In genomic region chr10:127920319-127921074, GRCh38 we compare ENCODE assay signal across 18 cellular contexts. TPM values are rescaled to one million over a fixed set of nuclear protein-coding genes. Genes with fewer than 3 reads are reported as not detected.
A peak's percentile ranks its signal among the peaks of the same experiment; 100 is the strongest.
DNase-seq lines count a peak whose midpoint lies in the region; ATAC-seq and TF ChIP-seq lines count a peak whose summit lies in the region.
"Had no signal": no experiment of that assay in that cellular context is flagged by ENCODE, and none has a peak within 500 bp of the region (broad histone marks: within the 10 kb centered on the region; RNA-seq: fewer than 3 reads in every experiment).

No MANE protein-coding gene starts in this region.

- no peak overlapping the region for H4K8ac ChIP-seq in neuronal stem cell (ENCODE audit: low read depth, low read length)

- H3K36me3 ChIP-seq in neuronal stem cell (replicated peaks in 1 of 2; ENCODE audit: control insufficient read depth in 2 of 2, insufficient read depth in 2 of 2, low read length in 2 of 2) (no peaks in the 10 kb centered on the region), ovary (no peaks in the 10 kb centered on the region)

- CTCF ChIA-PET in Calu3 (lab: Charles Lee) = no interaction called here

- H2AK5ac ChIP-seq in neuronal stem cell (ENCODE audit: low read depth, low read length) = peak overlapping the region; percentile 11

- no peak overlapping the region for H2BK15ac ChIP-seq in neuronal stem cell (ENCODE audit: low read length)

- TF ChIP-seq CTCF in chondrocyte (IDR thresholded peaks at IDR 0.05) (no peak), type B pancreatic cell (conservative IDR thresholded peaks at IDR 0.05) (no peak), ovary (IDR thresholded peaks at IDR 0.05) (no peak), Calu3 (IDR thresholded peaks at IDR 0.05; ENCODE audit: unreplicated experiment) (no peak)

- no peak overlapping the region for H2BK120ac ChIP-seq in neuronal stem cell (ENCODE audit: low read depth, low read length)

- H3K27me3 ChIP-seq in right cardiac atrium (ENCODE audit: control insufficient read depth, insufficient read depth) (no peaks in the 10 kb centered on the region), neuronal stem cell (ENCODE audit: control insufficient read depth in 3 of 3, insufficient read depth in 3 of 3, low read depth in 1 of 3, low read length in 3 of 3) (no peaks in the 10 kb centered on the region), ovary (no peaks in the 10 kb centered on the region)

- H2AFZ ChIP-seq in neuronal stem cell (ENCODE audit: low read length) = no peak overlapping the region

- H3K23ac ChIP-seq in neuronal stem cell (ENCODE audit: low read depth, low read length, poor library complexity) = peak overlapping the region; percentile 14

- H3K4me3 ChIP-seq in right cardiac atrium (ENCODE audit: low read length) (no peak overlapping the region), neuronal stem cell (ENCODE audit: low read length in 2 of 2) (no peak overlapping the region), ovary (no peak overlapping the region)

- H3K14ac ChIP-seq in neuronal stem cell (ENCODE audit: low read length) = no peak overlapping the region

- no peak overlapping the region for H3K4me2 ChIP-seq in neuronal stem cell (ENCODE audit: insufficient read depth, low read length, poor library complexity, severe bottlenecking)

- H3K18ac ChIP-seq in neuronal stem cell (ENCODE audit: low read length) = no peak overlapping the region

- no peak overlapping the region for H2BK5ac ChIP-seq in neuronal stem cell (ENCODE audit: low read length)

- H3K9me3 ChIP-seq in right cardiac atrium (ENCODE audit: control insufficient read depth, low read length) (no peaks in the 10 kb centered on the region), neuronal stem cell (replicated peaks in 1 of 2; ENCODE audit: control insufficient read depth in 2 of 2, insufficient read depth in 1 of 2, low read depth in 1 of 2, low read length in 2 of 2) (no peaks in the 10 kb centered on the region), ovary (no peaks in the 10 kb centered on the region)

- ATAC-seq in right cardiac atrium = no peak
- no peak for ATAC-seq in left cardiac atrium
- ATAC-seq: activated T-cell treated with anti-CD3 and anti-CD28 coated beads, Interleukin-2, amount 50 U/mL, for 4 hours; T-cell had no signal

- no peaks in the 10 kb centered on the region for H3K36me3 Mint-ChIP-seq in chondrocyte (ENCODE audit: low read depth)
- H3K36me3 Mint-ChIP-seq in type B pancreatic cell = no peaks in the 10 kb centered on the region
- peaks cover 6% of the 10 kb centered on the region for H3K36me3 Mint-ChIP-seq in Calu3 (ENCODE audit: insufficient read depth, unreplicated experiment)
- H3K36me3 Mint-ChIP-seq: T-cell had no signal

- H3K9me3 Mint-ChIP-seq in chondrocyte (ENCODE audit: low read depth) (no peaks in the 10 kb centered on the region), type B pancreatic cell (no peaks in the 10 kb centered on the region), Calu3 (ENCODE audit: low read depth, unreplicated experiment) (no peaks in the 10 kb centered on the region)
- H3K9me3 Mint-ChIP-seq: activated T-cell treated with anti-CD3 and anti-CD28 coated beads, Interleukin-2, amount 50 U/mL, for 4 hours; neural crest cell; T-cell had no signal

- H3K27ac Mint-ChIP-seq in chondrocyte (ENCODE audit: unreplicated experiment) = peak overlapping the region; percentile 64
- no peak overlapping the region for H3K27ac Mint-ChIP-seq in type B pancreatic cell
- no peak overlapping the region for H3K27ac Mint-ChIP-seq in Calu3 (ENCODE audit: unreplicated experiment)
- H3K27ac Mint-ChIP-seq: T-cell had no signal

- no peaks in the 10 kb centered on the region for H3K27me3 Mint-ChIP-seq in chondrocyte (ENCODE audit: low read depth)
- H3K27me3 Mint-ChIP-seq in type B pancreatic cell = peaks cover 5% of the 10 kb centered on the region
- no peaks in the 10 kb centered on the region for H3K27me3 Mint-ChIP-seq in Calu3 (ENCODE audit: unreplicated experiment)
- H3K27me3 Mint-ChIP-seq: T-cell had no signal

- H3K4me3 Mint-ChIP-seq in chondrocyte (ENCODE audit: unreplicated experiment) (no peak overlapping the region), type B pancreatic cell (no peak overlapping the region), Calu3 (ENCODE audit: low read depth, unreplicated experiment) (no peak overlapping the region)
- H3K4me3 Mint-ChIP-seq: activated T-cell treated with anti-CD3 and anti-CD28 coated beads, Interleukin-2, amount 50 U/mL, for 4 hours; neural crest cell; T-cell had no signal

- peak overlapping the region; percentile 43 for H3K27ac ChIP-seq in right cardiac atrium (ENCODE audit: low read length)
- H3K27ac ChIP-seq in neuronal stem cell (replicated peaks; ENCODE audit: low read length) = no peak overlapping the region
- no peak overlapping the region for H3K27ac ChIP-seq in ovary

- WGBS in right cardiac atrium = 86% methylated on average over 11 of the region's 11 CpGs
- WGBS in neuronal stem cell (ENCODE audit: extremely low coverage in 2 of 2, insufficient read length in 2 of 2, insufficient replicate concordance in 1 of 2), 2 donors = no CpG with 5 or more reads among the region's 11 CpGs
- WGBS in ovary, 3 donors = 87 to 91% (median 88%) methylated on average over 11 of the region's 11 CpGs

- TF ChIP-seq POLR2A in ovary (IDR thresholded peaks at IDR 0.05) = no peak

- H3K4me1 Mint-ChIP-seq in chondrocyte (ENCODE audit: low read depth) (peaks cover 53% of the 10 kb centered on the region), type B pancreatic cell (ENCODE audit: unreplicated experiment) (peaks cover 8% of the 10 kb centered on the region), Calu3 (ENCODE audit: low read depth, unreplicated experiment) (peaks cover 11% of the 10 kb centered on the region)

- no peak for TF ChIP-seq EP300 in ovary (IDR thresholded peaks at IDR 0.05)

- no peak overlapping the region for H3K4ac ChIP-seq in neuronal stem cell (ENCODE audit: low read length)

- H3K4me1 ChIP-seq in right cardiac atrium (ENCODE audit: control insufficient read depth, insufficient read depth, low read length) (peaks cover 18% of the 10 kb centered on the region), neuronal stem cell (ENCODE audit: control insufficient read depth in 2 of 2, insufficient read depth in 1 of 2, low read depth in 1 of 2, low read length in 2 of 2) (peaks cover 0 to 4% of the 10 kb centered on the region in 2 donors), ovary (ENCODE audit: insufficient read depth) (no peaks in the 10 kb centered on the region)

- no peak overlapping the region for H4K91ac ChIP-seq in neuronal stem cell (ENCODE audit: low read depth, low read length, poor library complexity)

- DNase-seq in right cardiac atrium (no peak), left cardiac atrium (no peak), chondrocyte (ENCODE audit: low spot score) (no peak), neuronal stem cell (ENCODE audit: low spot score) (no peak), type B pancreatic cell (ENCODE audit: extremely low spot score, unreplicated experiment) (peak; percentile 51), ovary (no peak), NCI-H2107 treated with DMSO at 0.1 percent for 48 hours (lab: John Stamatoyannopoulos, UW; ENCODE audit: unreplicated experiment) (no peak), Calu3 (no peak)
- DNase-seq: activated CD4-positive, CD25-positive, alpha-beta regulatory T cell treated with anti-CD3 and anti-CD28 coated beads, Interleukin-2, amount 50 U/mL, for 72 hours; activated T-cell treated with anti-CD3 and anti-CD28 coated beads, Interleukin-2, amount 50 U/mL, for 4 hours; amniotic stem cell; DMS153; effector CD4-positive, alpha-beta T cell; KBM-7; NCI-H2081; T-cell had no signal

- H3K9ac ChIP-seq in neuronal stem cell (ENCODE audit: low read depth, low read length, poor library complexity) = no peak overlapping the region

- no TSS peak for BruUV-seq in Calu3 (replicated peaks; lab: Mats Ljungman, UMichigan)

- intact Hi-C loops in right cardiac atrium (cut with DNase I) = loop anchor here in 1 of 4 donors (10.0 kb wide), 1 partner anchor 54 kb away; no protein-coding TSS in a partner anchor
- intact Hi-C loops in left cardiac atrium (cut with DNase I) = no loop called here
- intact Hi-C loops in ovary (cut with DNase I) = no loop called here
- intact Hi-C loops in Calu3 (cut with micrococcal nuclease; ENCODE audit: unreplicated experiment) = no loop called here

- no peak overlapping the region for H2BK12ac ChIP-seq in neuronal stem cell (ENCODE audit: low read length)

- no peaks in the 10 kb centered on the region for H3K79me1 ChIP-seq in neuronal stem cell (ENCODE audit: low read depth, low read length)

RNA-seq across cellular contexts. Expression of gene PTPRE, which starts 13.6 kb away (rescaled TPM):
- 10 to 100 TPM; 11.2 to 21.1 (median 13.8) TPM for total RNA-seq in right cardiac atrium
- polyA plus RNA-seq in right cardiac atrium = 6.7 TPM
- 10 to 100 TPM; 14.2 to 24.3 TPM for total RNA-seq in left cardiac atrium
- 3.1 to 6.2 TPM (median 5.7 TPM) in 3 replicates for total RNA-seq in chondrocyte
- polyA plus RNA-seq in neuronal stem cell (2013, experiment 1 of 2) = 0.52 TPM
- 1.0 TPM for polyA plus RNA-seq in neuronal stem cell (2013, experiment 2 of 2)
- total RNA-seq in type B pancreatic cell (ENCODE audit: low replicate concordance) = 2.5 and 3.6 TPM in 2 replicates
- total RNA-seq in ovary = 10 to 100 TPM in 2 of 7 donors, 1 to 10 TPM in 5; 4.1 to 15.5 (median 7.4) TPM
- polyA plus RNA-seq in ovary = 1 to 10 TPM; 2.1 to 6.9 TPM
- 5.9 and 7.6 TPM in 2 replicates for total RNA-seq in Calu3 (2022)

RNA-seq across cellular contexts. Expression of gene CLRN3, which starts 27.8 kb away (rescaled TPM):
- not detected for total RNA-seq in right cardiac atrium
- not detected for polyA plus RNA-seq in right cardiac atrium
- not detected for total RNA-seq in left cardiac atrium
- total RNA-seq in chondrocyte = not detected in 3 replicates
- polyA plus RNA-seq in neuronal stem cell (2013, experiment 1 of 2) = not detected
- not detected for polyA plus RNA-seq in neuronal stem cell (2013, experiment 2 of 2)
- total RNA-seq in type B pancreatic cell (ENCODE audit: low replicate concordance) = 2.2 and 6.6 TPM in 2 replicates
- total RNA-seq in ovary = under 1 TPM in 1 of 7 donors, not detected in 6; 0.24 TPM
- not detected for polyA plus RNA-seq in ovary
- total RNA-seq in Calu3 (2022) = 0.52 and 0.76 TPM in 2 replicates
- total RNA-seq: activated T-cell treated with anti-CD3 and anti-CD28 coated beads, Interleukin-2, amount 50 U/mL, for 4 hours; neural crest cell; T-cell had no signal
- polyA plus RNA-seq: keratinocyte had no signal
